ENCODE assay signal across 12 cellular contexts in genomic region chr7:32616625-32617024, GRCh38.
A peak's percentile ranks its signal among the peaks of the same experiment; 100 is the strongest.
DNase-seq lines count a peak whose midpoint lies in the region; ATAC-seq, FAIRE-seq and TF ChIP-seq lines count a peak whose summit lies in the region.
"Had no signal": no experiment of that assay in that cellular context is flagged by ENCODE, and none has a peak within 500 bp of the region (broad histone marks: within the 10 kb centered on the region; RNA-seq: fewer than 3 reads in every experiment).

No MANE protein-coding gene starts in this region.

- TF ChIP-seq POLR2A in endothelial cell of umbilical vein (IDR thresholded peaks at IDR 0.05; ENCODE audit: low read depth, low read length), result no peak

- FAIRE-seq in endothelial cell of umbilical vein (lab: Jason Lieb, UNC), result no peak

- H3K9me1 ChIP-seq in endothelial cell of umbilical vein (replicated peaks; ENCODE audit: control insufficient read depth, extremely low read depth, insufficient read depth, low read length), result no peaks in the 10 kb centered on the region

- no peak overlapping the region for H3K9ac ChIP-seq in endothelial cell of umbilical vein (replicated peaks; ENCODE audit: extremely low read depth, insufficient read depth, low read length)

- H3K4me2 ChIP-seq in endothelial cell of umbilical vein (ENCODE audit: insufficient read depth, low read length), result no peak overlapping the region

- dilution Hi-C loops in endothelial cell of umbilical vein (cut with MboI; ENCODE audit: extremely low pct_ligation_motif_present, low sequenced_read_pairs), result no loop called here

- H2AFZ ChIP-seq in endothelial cell of umbilical vein (ENCODE audit: low read depth, low read length), result no peak overlapping the region

- no peaks in the 10 kb centered on the region for H3K9me3 ChIP-seq in endothelial cell of umbilical vein (replicated peaks; ENCODE audit: control insufficient read depth, insufficient read depth, low read length)

- H3K79me2 ChIP-seq in endothelial cell of umbilical vein (ENCODE audit: control insufficient read depth, insufficient read depth, low read length), result no peaks in the 10 kb centered on the region

- DNase-seq in AG09309 (ENCODE audit: low read depth) (peak; percentile 70), MV-4-11 (lab: John Stamatoyannopoulos, UW) (peak; percentile 23), endothelial cell of umbilical vein (ENCODE audit: low read depth, low spot score) (peak; percentile 22), medulla oblongata (ENCODE audit: extremely low spot score) (peak; percentile 55), NCI-H146 treated with DMSO at 0.1 percent for 48 hours (lab: John Stamatoyannopoulos, UW; ENCODE audit: unreplicated experiment) (no peak), HEK293T (ENCODE audit: extremely low spot score) (no peak), NCI-H748 treated with DMSO at 0.1 percent for 48 hours (lab: John Stamatoyannopoulos, UW) (no peak)
- DNase-seq: activated T-cell treated with anti-CD3 and anti-CD28 coated beads for 4 hours; CD4-positive, alpha-beta memory T cell; NCI-H1417; stimulated activated CD4-positive, alpha-beta T cell treated with anti-CD3 and anti-CD28 coated beads, Interleukin-2, amount 100 ng/mL, for 48 hours had no signal

- H4K20me1 ChIP-seq in endothelial cell of umbilical vein (replicated peaks; ENCODE audit: control insufficient read depth, extremely low read depth, insufficient read depth, low read length), result no peaks in the 10 kb centered on the region

- H3K27ac ChIP-seq in endothelial cell of umbilical vein (ENCODE audit: insufficient read depth, low read depth, low read length), result no peak overlapping the region

- TF ChIP-seq CTCF in AG09309 (IDR thresholded peaks at IDR 0.05; ENCODE audit: control insufficient read depth, insufficient read depth, low read depth, low read length, missing control alignments) (no peak), endothelial cell of umbilical vein (IDR thresholded peaks at IDR 0.05; ENCODE audit: extremely low read depth in 1 of 2, insufficient read depth in 1 of 2, low read depth in 1 of 2, low read length in 2 of 2) (no peak)

- H3K4me3 ChIP-seq in AG09309 (ENCODE audit: control insufficient read depth, low read depth, low read length) (no peak overlapping the region), endothelial cell of umbilical vein (replicated peaks in 1 of 3; ENCODE audit: insufficient read depth in 1 of 3, low read depth in 1 of 3, low read length in 3 of 3) (no peak overlapping the region)

- no peaks in the 10 kb centered on the region for H3K36me3 ChIP-seq in endothelial cell of umbilical vein (ENCODE audit: control insufficient read depth in 2 of 2, extremely low read depth in 1 of 2, insufficient read depth in 2 of 2, low read length in 2 of 2)

- no peaks in the 10 kb centered on the region for H3K4me1 ChIP-seq in endothelial cell of umbilical vein (ENCODE audit: control insufficient read depth, extremely low read depth, insufficient read depth, low read length)

- POLR2A ChIA-PET in endothelial cell of umbilical vein (lab: Charles Lee), result no interaction called here
- POLR2A ChIA-PET in HEK293T (lab: Yijun Ruan, JAX), result no interaction called here

- no peak for ATAC-seq in GM21515 (IDR thresholded peaks at IDR 0.05; ENCODE audit: unreplicated experiment)

- no peaks in the 10 kb centered on the region for H3K27me3 ChIP-seq in endothelial cell of umbilical vein (ENCODE audit: control insufficient read depth in 2 of 2, insufficient read depth in 2 of 2, low read length in 2 of 2)

- BruUV-seq in endothelial cell of umbilical vein (replicated peaks; lab: Mats Ljungman, UMichigan), result no TSS peak

- intact Hi-C loops in endothelial cell of umbilical vein (cut with micrococcal nuclease), result no loop called here

- CTCF ChIA-PET in endothelial cell of umbilical vein (lab: Charles Lee), result no interaction called here
- CTCF ChIA-PET in HEK293T (lab: Yijun Ruan, JAX), result no interaction called here

TF ChIP-seq in endothelial cell of umbilical vein, 7 proteins besides CTCF, POLR2A, EP300 and RAD21:
- no peak for TF ChIP-seq MYC (IDR thresholded peaks at IDR 0.05; ENCODE audit: low read depth, low read length)
TF ChIP-seq in endothelial cell of umbilical vein: peak in this region for 0.

TF ChIP-seq in HEK293T, 16 proteins besides CTCF, POLR2A, EP300 and RAD21:
- no peak for TF ChIP-seq ZNF384 (IDR thresholded peaks at IDR 0.05)
- TF ChIP-seq BHLHE40 (IDR thresholded peaks at IDR 0.05; ENCODE audit: borderline replicate concordance), result no peak
- no peak for TF ChIP-seq SP1 (IDR thresholded peaks at IDR 0.05)
- TF ChIP-seq ELF4 (IDR thresholded peaks at IDR 0.05), result no peak
- no peak for TF ChIP-seq FOXK2 (IDR thresholded peaks at IDR 0.05)
- TF ChIP-seq ARNT (IDR thresholded peaks at IDR 0.05), result no peak
- no peak for TF ChIP-seq NFRKB (IDR thresholded peaks at IDR 0.05)
- no peak for TF ChIP-seq FOXM1 (IDR thresholded peaks at IDR 0.05; ENCODE audit: borderline replicate concordance)
- no peak for TF ChIP-seq L3MBTL2 (conservative IDR thresholded peaks at IDR 0.05)
- TF ChIP-seq FOXA1 (IDR thresholded peaks at IDR 0.05), result no peak
- TF ChIP-seq HDGF (IDR thresholded peaks at IDR 0.05; ENCODE audit: borderline replicate concordance), result no peak
- no peak for TF ChIP-seq CTBP1 (IDR thresholded peaks at IDR 0.05; ENCODE audit: borderline replicate concordance)
- TF ChIP-seq TARDBP (IDR thresholded peaks at IDR 0.05), result no peak
- no peak for TF ChIP-seq SUZ12 (IDR thresholded peaks at IDR 0.05)
- TF ChIP-seq, protein P1, sequence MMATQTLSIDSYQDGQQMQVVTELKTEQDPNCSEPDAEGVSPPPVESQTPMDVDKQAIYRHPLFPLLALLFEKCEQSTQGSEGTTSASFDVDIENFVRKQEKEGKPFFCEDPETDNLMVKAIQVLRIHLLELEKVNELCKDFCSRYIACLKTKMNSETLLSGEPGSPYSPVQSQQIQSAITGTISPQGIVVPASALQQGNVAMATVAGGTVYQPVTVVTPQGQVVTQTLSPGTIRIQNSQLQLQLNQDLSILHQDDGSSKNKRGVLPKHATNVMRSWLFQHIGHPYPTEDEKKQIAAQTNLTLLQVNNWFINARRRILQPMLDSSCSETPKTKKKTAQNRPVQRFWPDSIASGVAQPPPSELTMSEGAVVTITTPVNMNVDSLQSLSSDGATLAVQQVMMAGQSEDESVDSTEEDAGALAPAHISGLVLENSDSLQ (IDR thresholded peaks at IDR 0.05), result no peak
- TF ChIP-seq LEF1 (IDR thresholded peaks at IDR 0.05; ENCODE audit: borderline replicate concordance), result no peak

Comparison
In these comparisons a context has a peak if more than half of its experiments do, and no peak if none do; other contexts are left out.
1. DNase-seq: peak in AG09309 (single experiment), MV-4-11 (single experiment), endothelial cell of umbilical vein (single experiment) and medulla oblongata (single experiment); none in NCI-H146 treated with DMSO at 0.1 percent for 48 hours (single experiment), HEK293T (single experiment) and NCI-H748 treated with DMSO at 0.1 percent for 48 hours (single experiment).